ENCODE assay signal across 30 cellular contexts in genomic region chr12:34597548-34598351, GRCh38.
A peak's percentile ranks its signal among the peaks of the same experiment; 100 is the strongest.
DNase-seq lines count a peak whose midpoint lies in the region; ATAC-seq and TF ChIP-seq lines count a peak whose summit lies in the region.
"Had no signal": no experiment of that assay in that cellular context is flagged by ENCODE, and none has a peak within 500 bp of the region (broad histone marks: within the 10 kb centered on the region; RNA-seq: fewer than 3 reads in every experiment).

No MANE protein-coding gene starts in this region.

- no peak overlapping the region for H3K9ac ChIP-seq in Karpas-422 (ENCODE audit: low read length)

- peak; percentile 7 for DNase-seq in activated T-cell treated with anti-CD3 and anti-CD28 coated beads, Interleukin-2, amount 50 U/mL, for 24 hours
- DNase-seq in activated T-cell treated with anti-CD3 and anti-CD28 coated beads, Interleukin-2, amount 50 U/mL, for 4 hours, result no peak
- peak; percentile 4 for DNase-seq in D341Med (ENCODE audit: low spot score)
- DNase-seq in dorsolateral prefrontal cortex, result peak in 6 of 10 donors; percentile 7 to 26 (median 18)
- peak; percentile 62 for DNase-seq in posterior vena cava (ENCODE audit: low spot score)
- no peak for DNase-seq in Karpas-422
- DNase-seq in activated CD4-positive, alpha-beta memory T cell treated with anti-CD3 and anti-CD28 coated beads, Interleukin-2, amount 10 ng/mL, durations not matched to agents 7 days and 5 days, result no peak
- DNase-seq in NCI-H446 treated with DMSO at 0.1 percent for 48 hours (lab: John Stamatoyannopoulos, UW), result no peak
- DNase-seq: activated CD4-positive, alpha-beta T cell treated with anti-CD3 and anti-CD28 coated beads, Interleukin-2, amount 50 U/mL, for 4 hours; activated CD4-positive, CD25-positive, alpha-beta regulatory T cell; CD8-positive, alpha-beta memory T cell; DMS153; effector CD8-positive, alpha-beta T cell; naive thymus-derived CD4-positive, alpha-beta T cell; NCI-H1092; NCI-H187 treated with DMSO at 0.1 percent for 48 hours; NCI-H2171 treated with DMSO at 0.1 percent for 48 hours; NCI-H524 treated with DMSO at 0.1 percent for 48 hours; NK-92 treated with Interleukin-12 subunit alpha and Interleukin-12 subunit beta, amount 100 ng/mL, for 24 hours; occipital lobe; SJCRH30; small intestine; stimulated activated CD4-positive, alpha-beta T cell treated with anti-CD3 and anti-CD28 coated beads, Interleukin-1b, Interleukin-23, amount 100 ng/mL, for 48 hours had no signal

- H3K9me3 ChIP-seq in Karpas-422 (ENCODE audit: low read length), result peaks cover 55% of the 10 kb centered on the region

- no peaks in the 10 kb centered on the region for H4K20me1 ChIP-seq in Karpas-422 (ENCODE audit: insufficient read depth, low read depth, low read length)

- intact Hi-C loops in dorsolateral prefrontal cortex (cut with DNase I), result no loop called here
- intact Hi-C loops in posterior vena cava (cut with DNase I), result no loop called here

- H3K4me2 ChIP-seq in Karpas-422 (ENCODE audit: low read depth, low read length, poor library complexity, severe bottlenecking), result no peak overlapping the region

- ATAC-seq in activated T-cell treated with anti-CD3 and anti-CD28 coated beads, Interleukin-2, amount 50 U/mL, for 4 hours, result no peak
- ATAC-seq: naive thymus-derived CD4-positive, alpha-beta T cell had no signal

- no peak overlapping the region for H3K4me3 Mint-ChIP-seq in activated T-cell treated with anti-CD3 and anti-CD28 coated beads, Interleukin-2, amount 50 U/mL, for 24 hours
- H3K4me3 Mint-ChIP-seq in activated T-cell treated with anti-CD3 and anti-CD28 coated beads, Interleukin-2, amount 50 U/mL, for 4 hours, result no peak overlapping the region
- H3K4me3 Mint-ChIP-seq in activated CD4-positive, alpha-beta memory T cell treated with anti-CD3 and anti-CD28 coated beads, Interleukin-2, amount 10 ng/mL, durations not matched to agents 7 days and 5 days, result no peak overlapping the region
- H3K4me3 Mint-ChIP-seq: B cell; brain; CD8-positive, alpha-beta memory T cell; mesothelial cell of epicardium; naive thymus-derived CD4-positive, alpha-beta T cell had no signal

- H3K27me3 Mint-ChIP-seq in activated T-cell treated with anti-CD3 and anti-CD28 coated beads, Interleukin-2, amount 50 U/mL, for 24 hours, result no peaks in the 10 kb centered on the region
- no peaks in the 10 kb centered on the region for H3K27me3 Mint-ChIP-seq in activated T-cell treated with anti-CD3 and anti-CD28 coated beads, Interleukin-2, amount 50 U/mL, for 4 hours (ENCODE audit: low read depth)
- no peaks in the 10 kb centered on the region for H3K27me3 Mint-ChIP-seq in activated CD4-positive, alpha-beta memory T cell treated with anti-CD3 and anti-CD28 coated beads, Interleukin-2, amount 10 ng/mL, durations not matched to agents 7 days and 5 days
- H3K27me3 Mint-ChIP-seq: B cell; brain; naive thymus-derived CD4-positive, alpha-beta T cell had no signal

- H3K4me3 ChIP-seq in dorsolateral prefrontal cortex, result no peak overlapping the region
- H3K4me3 ChIP-seq in Karpas-422 (ENCODE audit: low read length), result no peak overlapping the region
- H3K4me3 ChIP-seq: HAP-1, Peyer's patch, SJCRH30, tibial artery had no signal

- no peak overlapping the region for H3K27ac ChIP-seq in dorsolateral prefrontal cortex
- no peak overlapping the region for H3K27ac ChIP-seq in Karpas-422 (ENCODE audit: low read length)
- H3K27ac ChIP-seq: epithelial cell of prostate, Peyer's patch, SJCRH30, tibial artery had no signal

- H3K79me2 ChIP-seq in Karpas-422 (ENCODE audit: low read length), result no peaks in the 10 kb centered on the region

- H3K36me3 ChIP-seq in Karpas-422 (ENCODE audit: insufficient read depth, low read length), result no peaks in the 10 kb centered on the region
- H3K36me3 ChIP-seq: HAP-1, Peyer's patch, SJCRH30, tibial artery had no signal

- peaks cover 58% of the 10 kb centered on the region for H3K9me3 Mint-ChIP-seq in activated T-cell treated with anti-CD3 and anti-CD28 coated beads, Interleukin-2, amount 50 U/mL, for 24 hours
- peaks cover 52% of the 10 kb centered on the region for H3K9me3 Mint-ChIP-seq in activated T-cell treated with anti-CD3 and anti-CD28 coated beads, Interleukin-2, amount 50 U/mL, for 4 hours
- H3K9me3 Mint-ChIP-seq in activated CD4-positive, alpha-beta memory T cell treated with anti-CD3 and anti-CD28 coated beads, Interleukin-2, amount 10 ng/mL, durations not matched to agents 7 days and 5 days, result peaks cover 53% of the 10 kb centered on the region

- H3K27me3 ChIP-seq in dorsolateral prefrontal cortex (peaks cover 0 to 33% (median 5%) of the 10 kb centered on the region in 45 donors), Karpas-422 (ENCODE audit: low read length) (no peaks in the 10 kb centered on the region)
- H3K27me3 ChIP-seq: Peyer's patch, SJCRH30, tibial artery had no signal

- no peak overlapping the region for H2AFZ ChIP-seq in Karpas-422 (ENCODE audit: low read length)

- no peaks in the 10 kb centered on the region for H3K4me1 ChIP-seq in Karpas-422 (ENCODE audit: low read length)
- H3K4me1 ChIP-seq: HAP-1, Peyer's patch, SJCRH30, tibial artery had no signal

- no peak overlapping the region for H3K27ac Mint-ChIP-seq in activated T-cell treated with anti-CD3 and anti-CD28 coated beads, Interleukin-2, amount 50 U/mL, for 24 hours
- no peak overlapping the region for H3K27ac Mint-ChIP-seq in activated CD4-positive, alpha-beta memory T cell treated with anti-CD3 and anti-CD28 coated beads, Interleukin-2, amount 10 ng/mL, durations not matched to agents 7 days and 5 days
- H3K27ac Mint-ChIP-seq: B cell; brain; CD8-positive, alpha-beta memory T cell; mesothelial cell of epicardium; naive thymus-derived CD4-positive, alpha-beta T cell had no signal

- H3K9me2 ChIP-seq in Karpas-422 (replicated peaks; ENCODE audit: insufficient read depth, low read length), result no peaks in the 10 kb centered on the region

- CTCF ChIA-PET in activated CD4-positive, alpha-beta memory T cell treated with anti-CD3 and anti-CD28 coated beads, Interleukin-2, amount 10 ng/mL, durations not matched to agents 7 days and 5 days (lab: Charles Lee), result no interaction called here

- no peak for TF ChIP-seq CTCF in dorsolateral prefrontal cortex (IDR thresholded peaks at IDR 0.05 in 54 of 56, conservative IDR thresholded peaks at IDR 0.05 in 2 of 56; ENCODE audit: low read depth in 1 of 56, partially characterized antibody in 56 of 56)

- POLR2A ChIA-PET in activated CD4-positive, alpha-beta memory T cell treated with anti-CD3 and anti-CD28 coated beads, Interleukin-2, amount 10 ng/mL, durations not matched to agents 7 days and 5 days (lab: Charles Lee), result no interaction called here

- no peaks in the 10 kb centered on the region for H3K4me1 Mint-ChIP-seq in activated T-cell treated with anti-CD3 and anti-CD28 coated beads, Interleukin-2, amount 50 U/mL, for 24 hours (ENCODE audit: low read depth)
- no peaks in the 10 kb centered on the region for H3K4me1 Mint-ChIP-seq in activated T-cell treated with anti-CD3 and anti-CD28 coated beads, Interleukin-2, amount 50 U/mL, for 4 hours (ENCODE audit: low read depth)
- H3K4me1 Mint-ChIP-seq in activated CD4-positive, alpha-beta memory T cell treated with anti-CD3 and anti-CD28 coated beads, Interleukin-2, amount 10 ng/mL, durations not matched to agents 7 days and 5 days, result no peaks in the 10 kb centered on the region
- H3K4me1 Mint-ChIP-seq: B cell; brain; CD8-positive, alpha-beta memory T cell; mesothelial cell of epicardium had no signal

- H3K36me3 Mint-ChIP-seq in activated T-cell treated with anti-CD3 and anti-CD28 coated beads, Interleukin-2, amount 50 U/mL, for 24 hours (ENCODE audit: low read depth), result peaks cover 16% of the 10 kb centered on the region
- H3K36me3 Mint-ChIP-seq in activated T-cell treated with anti-CD3 and anti-CD28 coated beads, Interleukin-2, amount 50 U/mL, for 4 hours (ENCODE audit: insufficient read depth), result peaks cover 1% of the 10 kb centered on the region
- H3K36me3 Mint-ChIP-seq in activated CD4-positive, alpha-beta memory T cell treated with anti-CD3 and anti-CD28 coated beads, Interleukin-2, amount 10 ng/mL, durations not matched to agents 7 days and 5 days (ENCODE audit: low read depth), result no peaks in the 10 kb centered on the region
- H3K36me3 Mint-ChIP-seq: brain; CD8-positive, alpha-beta memory T cell had no signal

Comparison
In these comparisons a context has a peak if more than half of its experiments do, and no peak if none do; other contexts are left out.
1. DNase-seq: peak in activated T-cell treated with anti-CD3 and anti-CD28 coated beads, Interleukin-2, amount 50 U/mL, for 24 hours (single experiment), D341Med (single experiment), dorsolateral prefrontal cortex (6 of 10) and posterior vena cava (single experiment); none in activated T-cell treated with anti-CD3 and anti-CD28 coated beads, Interleukin-2, amount 50 U/mL, for 4 hours (single experiment), Karpas-422 (single experiment), activated CD4-positive, alpha-beta memory T cell treated with anti-CD3 and anti-CD28 coated beads, Interleukin-2, amount 10 ng/mL, durations not matched to agents 7 days and 5 days (single experiment) and NCI-H446 treated with DMSO at 0.1 percent for 48 hours (single experiment).